10 cellular contexts compared by ENCODE assay signal in the genomic region with DNA sequence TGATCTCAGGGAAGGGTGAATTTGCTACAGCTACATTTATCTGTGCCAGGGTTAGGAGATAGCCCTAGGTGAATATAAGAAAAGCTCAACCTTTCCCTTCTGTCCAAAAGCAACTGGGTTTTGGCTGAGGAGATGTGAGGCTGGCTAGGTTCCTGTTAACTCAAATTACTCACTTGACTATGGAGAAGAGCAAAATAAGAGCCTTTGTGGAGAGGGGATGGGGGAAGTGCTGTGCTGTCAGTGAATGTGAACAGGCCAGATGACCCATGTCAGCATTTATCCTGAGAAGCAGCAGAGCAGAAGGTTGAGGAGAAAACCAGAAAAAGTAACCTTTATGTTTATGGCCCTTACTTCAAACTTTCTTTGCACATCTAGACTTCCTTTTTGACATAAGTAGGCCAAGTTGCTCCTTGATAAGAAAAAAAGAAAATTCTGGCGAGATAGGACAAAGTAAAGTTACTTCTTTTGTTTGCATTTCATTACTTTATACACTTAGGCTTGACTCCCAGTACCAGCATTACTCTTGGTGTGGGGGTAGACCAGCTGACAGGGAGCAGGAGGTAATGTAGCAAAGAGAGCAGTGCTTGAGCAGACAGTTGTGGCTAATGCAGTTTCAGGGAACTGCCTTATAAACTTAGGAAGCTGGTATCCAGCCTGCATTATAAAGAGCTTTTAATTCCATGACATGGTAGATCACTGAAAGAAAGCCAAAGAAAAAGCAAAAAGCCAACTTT. TPM values are rescaled to one million over a fixed set of nuclear protein-coding genes. Genes with fewer than 3 reads are reported as not detected.
DNase-seq lines count a peak whose midpoint lies in the region; ATAC-seq lines count a peak whose summit lies in the region.
"Had no signal": no experiment of that assay in that cellular context is flagged by ENCODE, and none has a peak within 500 bp of the region (broad histone marks: within the 10 kb centered on the region; RNA-seq: fewer than 3 reads in every experiment).

No MANE protein-coding gene starts in this region.

- no peak for DNase-seq in activated naive CD4-positive, alpha-beta T cell treated with anti-CD3 and anti-CD28 coated beads, Interleukin-2, amount 50 U/mL, for 16 hours
- no peak for DNase-seq in activated naive CD8-positive, alpha-beta T cell treated with anti-CD3 and anti-CD28 coated beads for 36 hours
- peak; percentile 35 for DNase-seq in kidney tubule cell (ENCODE audit: low spot score)
- DNase-seq in activated T-cell treated with anti-CD3 and anti-CD28 coated beads, Interleukin-2, amount 50 U/mL, for 4 hours, result no peak
- DNase-seq: activated CD8-positive, alpha-beta memory T cell treated with anti-CD3 and anti-CD28 coated beads, Interleukin-2, amount 50 U/mL, for 4 hours had no signal

- no peaks in the 10 kb centered on the region for H3K36me3 ChIP-seq in urinary bladder (ENCODE audit: insufficient read depth)

- peak overlapping the region; percentile 86 for H3K27ac Mint-ChIP-seq in activated naive CD4-positive, alpha-beta T cell treated with anti-CD3 and anti-CD28 coated beads, Interleukin-2, amount 50 U/mL, for 24 hours
- peak overlapping the region; percentile 3 for H3K27ac Mint-ChIP-seq in activated naive CD8-positive, alpha-beta T cell treated with anti-CD3 and anti-CD28 coated beads for 36 hours

- no peaks in the 10 kb centered on the region for H3K9me3 Mint-ChIP-seq in activated naive CD4-positive, alpha-beta T cell treated with anti-CD3 and anti-CD28 coated beads, Interleukin-2, amount 50 U/mL, for 24 hours
- no peaks in the 10 kb centered on the region for H3K9me3 Mint-ChIP-seq in activated naive CD8-positive, alpha-beta T cell treated with anti-CD3 and anti-CD28 coated beads for 36 hours
- no peaks in the 10 kb centered on the region for H3K9me3 Mint-ChIP-seq in activated T-cell treated with anti-CD3 and anti-CD28 coated beads, Interleukin-2, amount 50 U/mL, for 4 hours

- H3K27ac ChIP-seq in urinary bladder (ENCODE audit: low read depth), result peak overlapping the region; percentile 10
- H3K27ac ChIP-seq: HL-60 had no signal

- peaks cover 73% of the 10 kb centered on the region for H3K4me1 Mint-ChIP-seq in activated naive CD4-positive, alpha-beta T cell treated with anti-CD3 and anti-CD28 coated beads, Interleukin-2, amount 50 U/mL, for 24 hours
- H3K4me1 Mint-ChIP-seq in activated naive CD8-positive, alpha-beta T cell treated with anti-CD3 and anti-CD28 coated beads for 36 hours, result peaks cover 45% of the 10 kb centered on the region
- peaks cover 49% of the 10 kb centered on the region for H3K4me1 Mint-ChIP-seq in activated T-cell treated with anti-CD3 and anti-CD28 coated beads, Interleukin-2, amount 50 U/mL, for 4 hours (ENCODE audit: low read depth)

- H3K4me3 ChIP-seq in urinary bladder (ENCODE audit: low read depth, low read length), result no peak overlapping the region

- H3K36me3 Mint-ChIP-seq in activated naive CD4-positive, alpha-beta T cell treated with anti-CD3 and anti-CD28 coated beads, Interleukin-2, amount 50 U/mL, for 24 hours, result peaks cover 4% of the 10 kb centered on the region
- H3K36me3 Mint-ChIP-seq in activated naive CD8-positive, alpha-beta T cell treated with anti-CD3 and anti-CD28 coated beads for 36 hours, result peaks cover 19% of the 10 kb centered on the region
- peaks cover 8% of the 10 kb centered on the region for H3K36me3 Mint-ChIP-seq in activated T-cell treated with anti-CD3 and anti-CD28 coated beads, Interleukin-2, amount 50 U/mL, for 4 hours (ENCODE audit: insufficient read depth)

- no peak for ATAC-seq in HG02840 (IDR thresholded peaks at IDR 0.05; ENCODE audit: low FRiP score, unreplicated experiment)
- no peak for ATAC-seq in GM18867 (IDR thresholded peaks at IDR 0.05; ENCODE audit: unreplicated experiment)
- no peak for ATAC-seq in activated T-cell treated with anti-CD3 and anti-CD28 coated beads, Interleukin-2, amount 50 U/mL, for 4 hours

- no peaks in the 10 kb centered on the region for H3K27me3 Mint-ChIP-seq in activated naive CD4-positive, alpha-beta T cell treated with anti-CD3 and anti-CD28 coated beads, Interleukin-2, amount 50 U/mL, for 24 hours
- H3K27me3 Mint-ChIP-seq in activated naive CD8-positive, alpha-beta T cell treated with anti-CD3 and anti-CD28 coated beads for 36 hours, result no peaks in the 10 kb centered on the region
- no peaks in the 10 kb centered on the region for H3K27me3 Mint-ChIP-seq in activated T-cell treated with anti-CD3 and anti-CD28 coated beads, Interleukin-2, amount 50 U/mL, for 4 hours (ENCODE audit: low read depth)

- H3K4me3 Mint-ChIP-seq in activated naive CD4-positive, alpha-beta T cell treated with anti-CD3 and anti-CD28 coated beads, Interleukin-2, amount 50 U/mL, for 24 hours, result peak overlapping the region; percentile 9
- no peak overlapping the region for H3K4me3 Mint-ChIP-seq in activated naive CD8-positive, alpha-beta T cell treated with anti-CD3 and anti-CD28 coated beads for 36 hours
- H3K4me3 Mint-ChIP-seq in activated T-cell treated with anti-CD3 and anti-CD28 coated beads, Interleukin-2, amount 50 U/mL, for 4 hours, result no peak overlapping the region

- 23% methylated on average over 1 of the region's 1 CpG for WGBS in urinary bladder

- H3K4me1 ChIP-seq in urinary bladder (ENCODE audit: insufficient read depth), result peaks cover 2% of the 10 kb centered on the region

RNA-seq across cellular contexts. Expression of a gene that starts 21.3 kb away (rescaled TPM):
- 10 to 100 TPM; 52.6 to 53.5 TPM for total RNA-seq in activated naive CD8-positive, alpha-beta T cell treated with anti-CD3 and anti-CD28 coated beads for 36 hours
- total RNA-seq in urinary bladder, result 50.8 TPM
- 16.2 TPM for polyA plus RNA-seq in urinary bladder
- total RNA-seq in activated T-cell treated with anti-CD3 and anti-CD28 coated beads, Interleukin-2, amount 50 U/mL, for 4 hours, result 10 to 100 TPM; 64.4 to 74.1 (median 68.0) TPM
